Comparison of ENCODE assay signal across 22 cellular contexts in genomic region chr7:50866343-50867047, GRCh38.
DNase-seq lines count a peak whose midpoint lies in the region; ATAC-seq, FAIRE-seq and TF ChIP-seq lines count a peak whose summit lies in the region.
"Had no signal": no experiment of that assay in that cellular context is flagged by ENCODE, and none has a peak within 500 bp of the region (broad histone marks: within the 10 kb centered on the region; RNA-seq: fewer than 3 reads in every experiment).

No MANE protein-coding gene starts in this region.

- H3K27ac ChIP-seq in heart right ventricle: peak overlapping the region in 2 of 10 donors; percentile 5 to 37
- H3K27ac ChIP-seq in left ventricle myocardium inferior (replicated peaks): no peak overlapping the region
- peak overlapping the region; percentile 42 for H3K27ac ChIP-seq in iPS-18a (ENCODE audit: low read length)
- H3K27ac ChIP-seq: C4-2B had no signal

- no peak overlapping the region for H3K4me3 ChIP-seq in heart right ventricle
- no peak overlapping the region for H3K4me3 ChIP-seq in left ventricle myocardium inferior
- H3K4me3 ChIP-seq in iPS-18a (ENCODE audit: low read length): peak overlapping the region; percentile 44

- peaks cover 25% of the 10 kb centered on the region for H3K36me3 Mint-ChIP-seq in WTC11

- peaks cover 70% of the 10 kb centered on the region for H3K4me1 Mint-ChIP-seq in WTC11

- TF ChIP-seq CTCF in heart right ventricle (IDR thresholded peaks at IDR 0.05) (no peak), left ventricle myocardium inferior (IDR thresholded peaks at IDR 0.05; ENCODE audit: borderline replicate concordance) (no peak), WTC11 (IDR thresholded peaks at IDR 0.05) (no peak)

- no peak overlapping the region for H3K9ac ChIP-seq in iPS-18a (ENCODE audit: low read length)

- POLR2A ChIA-PET in WTC11 (lab: Charles Lee): no interaction called here

- H3K9me3 ChIP-seq in heart right ventricle (no peaks in the 10 kb centered on the region), left ventricle myocardium inferior (replicated peaks) (no peaks in the 10 kb centered on the region), iPS-18a (ENCODE audit: control insufficient read depth, low read depth, low read length) (no peaks in the 10 kb centered on the region)

- intact Hi-C loops in heart right ventricle (cut with DNase I): no loop called here
- intact Hi-C loops in left ventricle myocardium inferior (cut with micrococcal nuclease): no loop called here

- ATAC-seq in heart right ventricle: peak in 6 of 8 donors; percentile 21 to 52 (median 36)
- ATAC-seq in WTC11: peak; percentile 71
- ATAC-seq: HCT116 had no signal

- H3K27me3 ChIP-seq in heart right ventricle (no peaks in the 10 kb centered on the region), left ventricle myocardium inferior (ENCODE audit: low read depth) (no peaks in the 10 kb centered on the region), iPS-18a (ENCODE audit: control insufficient read depth, insufficient read depth, low read length) (no peaks in the 10 kb centered on the region)

- H3K4me3 Mint-ChIP-seq in WTC11: peak overlapping the region; percentile 57

- H3K36me3 ChIP-seq in heart right ventricle: no peaks in the 10 kb centered on the region
- no peaks in the 10 kb centered on the region for H3K36me3 ChIP-seq in left ventricle myocardium inferior
- H3K36me3 ChIP-seq in iPS-18a (ENCODE audit: control insufficient read depth, low read depth, low read length): no peaks in the 10 kb centered on the region

- H3K4me1 ChIP-seq in heart right ventricle: peaks cover 0 to 47% (median 4%) of the 10 kb centered on the region in 9 donors
- H3K4me1 ChIP-seq in left ventricle myocardium inferior: peaks cover 20% of the 10 kb centered on the region
- H3K4me1 ChIP-seq in iPS-18a (ENCODE audit: control insufficient read depth, low read depth, low read length): peaks cover 30% of the 10 kb centered on the region

- no peak for DNase-seq in heart right ventricle
- DNase-seq in left ventricle myocardium inferior: no peak
- DNase-seq in WTC11 (ENCODE audit: low spot score): no peak
- no peak for DNase-seq in urothelium cell line (ENCODE audit: low spot score)
- no peak for DNase-seq in stimulated activated CD4-positive, alpha-beta T cell treated with anti-CD3 and anti-CD28 coated beads, Interleukin-2, amount 100 ng/mL, for 48 hours
- no peak for DNase-seq in OCI-M1 (lab: John Stamatoyannopoulos, UW)
- no peak for DNase-seq in GM19239 (ENCODE audit: insufficient read length, low spot score)
- DNase-seq: EL, Karpas-422, NCI-H1694, NCI-H2081, NCI-H2171, NCI-H345, NCI-H524, NCI-H774, SHP77 had no signal

- 76 to 78% methylated on average over 11 of the region's 11 CpGs for WGBS in heart right ventricle, 2 donors

- peaks cover 23% of the 10 kb centered on the region for H3K9me3 Mint-ChIP-seq in WTC11

- peak; percentile 5 for FAIRE-seq in urothelium cell line (lab: Jason Lieb, UNC)
- no peak for FAIRE-seq in GM19239 (lab: Jason Lieb, UNC)
- FAIRE-seq: A204.1, D721Med, RCC 7860 had no signal

- peaks cover 8% of the 10 kb centered on the region for H3K27me3 Mint-ChIP-seq in WTC11 (ENCODE audit: low read depth)

- CTCF ChIA-PET in WTC11 (lab: Charles Lee): no interaction called here

- peak overlapping the region; percentile 47 for H3K27ac Mint-ChIP-seq in WTC11

TF ChIP-seq in WTC11, 78 proteins besides CTCF, POLR2A, EP300 and RAD21:
- TF ChIP-seq ARID4B (CRISPR knock-in tag; IDR thresholded peaks at IDR 0.05; ENCODE audit: borderline replicate concordance): no peak
- TF ChIP-seq ZNF425 (CRISPR knock-in tag; conservative IDR thresholded peaks at IDR 0.05): no peak
- no peak for TF ChIP-seq FOXJ3 (CRISPR knock-in tag; IDR thresholded peaks at IDR 0.05; ENCODE audit: borderline replicate concordance)
- TF ChIP-seq, protein P1, sequence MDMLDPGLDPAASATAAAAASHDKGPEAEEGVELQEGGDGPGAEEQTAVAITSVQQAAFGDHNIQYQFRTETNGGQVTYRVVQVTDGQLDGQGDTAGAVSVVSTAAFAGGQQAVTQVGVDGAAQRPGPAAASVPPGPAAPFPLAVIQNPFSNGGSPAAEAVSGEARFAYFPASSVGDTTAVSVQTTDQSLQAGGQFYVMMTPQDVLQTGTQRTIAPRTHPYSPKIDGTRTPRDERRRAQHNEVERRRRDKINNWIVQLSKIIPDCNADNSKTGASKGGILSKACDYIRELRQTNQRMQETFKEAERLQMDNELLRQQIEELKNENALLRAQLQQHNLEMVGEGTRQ (CRISPR knock-in tag; IDR thresholded peaks at IDR 0.05): peak; percentile 58; the same call in 1 of the 2 replicates
- TF ChIP-seq NR1H2 (CRISPR knock-in tag; IDR thresholded peaks at IDR 0.05): no peak
TF ChIP-seq in WTC11: peak in this region for 1.
